ENCODE assay signal across 8 cellular contexts in the genomic region with DNA sequence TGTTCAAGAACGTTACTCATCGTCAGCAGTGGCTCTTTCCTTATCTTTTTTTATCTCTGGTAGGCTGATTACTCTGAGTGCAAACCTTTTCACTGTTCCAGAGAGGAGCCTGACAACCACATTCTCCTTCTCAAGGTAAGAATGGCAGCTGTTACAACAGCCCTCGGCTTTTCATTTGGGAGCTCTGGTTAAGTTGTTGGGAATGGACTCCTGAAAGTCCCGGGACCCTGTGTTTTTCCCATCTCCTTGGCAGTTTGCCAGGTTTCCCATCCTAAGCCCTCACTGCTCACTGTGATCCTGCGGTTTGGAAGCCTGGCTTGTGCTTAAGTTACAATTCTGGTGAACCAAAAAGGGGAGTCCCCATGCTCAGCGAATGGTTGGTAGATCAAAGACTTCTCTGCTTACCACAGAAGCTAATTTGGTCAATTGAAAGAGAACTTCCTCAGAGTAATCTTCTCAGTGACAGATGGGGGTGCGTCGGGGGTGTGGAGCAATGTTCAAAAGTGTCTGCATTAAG.
A peak's percentile ranks its signal among the peaks of the same experiment; 100 is the strongest.
DNase-seq lines count a peak whose midpoint lies in the region; ATAC-seq lines count a peak whose summit lies in the region.

No MANE protein-coding gene starts in this region.

- H3K4me3 Mint-ChIP-seq in activated naive CD8-positive, alpha-beta T cell = peak overlapping the region; percentile 70

- H3K9me3 Mint-ChIP-seq in activated naive CD8-positive, alpha-beta T cell (ENCODE audit: low read depth) = no peaks in the 10 kb centered on the region

- no peaks in the 10 kb centered on the region for H3K27me3 ChIP-seq in H7 (ENCODE audit: control insufficient read depth, insufficient read depth, low read length)

- H3K27ac Mint-ChIP-seq in activated naive CD8-positive, alpha-beta T cell = no peak overlapping the region

- ATAC-seq in GM18498 (IDR thresholded peaks at IDR 0.05; ENCODE audit: unreplicated experiment) (peak; percentile 96), GM21619 (IDR thresholded peaks at IDR 0.05; ENCODE audit: unreplicated experiment) (peak; percentile 98), GM19324 (IDR thresholded peaks at IDR 0.05; ENCODE audit: low FRiP score, unreplicated experiment) (no peak)

- no peaks in the 10 kb centered on the region for H3K36me3 Mint-ChIP-seq in activated naive CD8-positive, alpha-beta T cell

- DNase-seq in LHCN-M2 (ENCODE audit: low read depth) = peak; percentile 37
- DNase-seq in GM03348 (ENCODE audit: low spot score) = no peak
- no peak for DNase-seq in COLO829 (ENCODE audit: low spot score)
- DNase-seq in H7 = no peak

- H3K27me3 Mint-ChIP-seq in activated naive CD8-positive, alpha-beta T cell = peaks cover 17% of the 10 kb centered on the region

- H3K4me3 ChIP-seq in H7 (ENCODE audit: insufficient read depth, low read depth, low read length) = no peak overlapping the region

- H3K36me3 ChIP-seq in H7 (replicated peaks; ENCODE audit: control insufficient read depth, insufficient read depth, low read length) = no peaks in the 10 kb centered on the region

- H3K4me1 Mint-ChIP-seq in activated naive CD8-positive, alpha-beta T cell (ENCODE audit: low read depth) = peaks cover 18% of the 10 kb centered on the region
